ENCODE assay signal across 25 cellular contexts in the genomic region with DNA sequence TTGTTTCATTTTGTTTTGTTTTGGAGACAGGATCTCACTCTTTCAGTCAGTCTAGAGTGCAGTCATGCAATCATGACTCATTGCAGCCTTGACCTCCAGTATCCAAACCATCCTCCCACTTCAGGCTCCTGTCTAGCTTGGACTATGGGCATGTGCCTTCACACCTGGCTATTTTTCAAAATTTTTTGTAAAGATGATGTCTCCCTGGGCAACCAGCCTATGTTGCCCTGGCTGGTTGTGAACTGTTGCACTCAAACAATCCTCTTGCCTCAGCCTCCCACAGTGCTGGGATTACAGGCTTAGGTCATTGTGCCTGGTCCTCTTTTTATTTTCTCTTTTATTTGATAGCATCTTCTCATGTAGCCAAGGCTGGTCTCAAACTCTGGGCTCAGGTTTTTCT.
DNase-seq lines count a peak whose midpoint lies in the region; ATAC-seq, FAIRE-seq and TF ChIP-seq lines count a peak whose summit lies in the region.
"Had no signal": no experiment of that assay in that cellular context is flagged by ENCODE, and none has a peak within 500 bp of the region (broad histone marks: within the 10 kb centered on the region; RNA-seq: fewer than 3 reads in every experiment).

No MANE protein-coding gene starts in this region.

- TF ChIP-seq CTCF in testis (IDR thresholded peaks at IDR 0.05) (no peak), right lobe of liver (IDR thresholded peaks at IDR 0.05) (no peak)

- peak; percentile 0 for DNase-seq in A172 (ENCODE audit: low spot score)
- peak; percentile 56 for DNase-seq in RCC 7860 (ENCODE audit: low spot score)
- peak; percentile 27 for DNase-seq in glomerular visceral epithelial cell (ENCODE audit: extremely low spot score)
- peak; percentile 9 for DNase-seq in testis
- DNase-seq in right lobe of liver: no peak
- no peak for DNase-seq in H7
- DNase-seq: ACHN; AML-193; BE2C; CD4-positive, alpha-beta T cell; CD8-positive, alpha-beta memory T cell; DMS 273 treated with DMSO at 0.1 percent for 48 hours; DMS79; EL; GDM1; HFFc6 had no signal

- peak; percentile 28 for FAIRE-seq in RCC 7860 (lab: Jason Lieb, UNC)
- FAIRE-seq: A549, D721Med, GM12878, GM19239 had no signal

- H3K4me3 ChIP-seq in testis (no peak overlapping the region), right lobe of liver (no peak overlapping the region), H7 (ENCODE audit: insufficient read depth, low read depth, low read length) (no peak overlapping the region)
- H3K4me3 ChIP-seq: A549; BLaER1 treated with 17β-estradiol and CSF1 and Interleukin-3, amounts not matched to agents 10 nM and 100 nM; GM12878; GM23338; HAP-1 had no signal

- H3K36me3 ChIP-seq in testis (ENCODE audit: low read depth, missing control alignments) (no peaks in the 10 kb centered on the region), right lobe of liver (no peaks in the 10 kb centered on the region), H7 (replicated peaks; ENCODE audit: control insufficient read depth, insufficient read depth, low read length) (no peaks in the 10 kb centered on the region)
- H3K36me3 ChIP-seq: BE2C; BLaER1 treated with 17β-estradiol and CSF1 and Interleukin-3, amounts not matched to agents 10 nM and 100 nM; HAP-1 had no signal

- no peaks in the 10 kb centered on the region for H3K9me3 ChIP-seq in testis
- no peaks in the 10 kb centered on the region for H3K9me3 ChIP-seq in right lobe of liver
- H3K9me3 ChIP-seq: A549; BE2C; BLaER1 treated with 17β-estradiol and CSF1 and Interleukin-3, amounts not matched to agents 10 nM and 100 nM; HAP-1 had no signal

- H3K27me3 ChIP-seq in testis: no peaks in the 10 kb centered on the region
- no peaks in the 10 kb centered on the region for H3K27me3 ChIP-seq in right lobe of liver
- no peaks in the 10 kb centered on the region for H3K27me3 ChIP-seq in H7 (ENCODE audit: control insufficient read depth, insufficient read depth, low read length)
- H3K27me3 ChIP-seq: BE2C; BLaER1 treated with 17β-estradiol and CSF1 and Interleukin-3, amounts not matched to agents 10 nM and 100 nM had no signal

- TF ChIP-seq POLR2A in testis (IDR thresholded peaks at IDR 0.05): no peak
- no peak for TF ChIP-seq POLR2A in right lobe of liver (IDR thresholded peaks at IDR 0.05)

- H3K27ac ChIP-seq in testis: no peak overlapping the region
- H3K27ac ChIP-seq in right lobe of liver: no peak overlapping the region
- H3K27ac ChIP-seq: 22Rv1; A549; BLaER1 treated with 17β-estradiol and CSF1 and Interleukin-3, amounts not matched to agents 10 nM and 100 nM had no signal

- intact Hi-C loops in testis (cut with DNase I; ENCODE audit: low total_unique reads): no loop called here
- intact Hi-C loops in right lobe of liver (cut with DNase I): no loop called here

- ATAC-seq in right lobe of liver: no peak
- no peak for ATAC-seq in GM19467 (IDR thresholded peaks at IDR 0.05; ENCODE audit: unreplicated experiment)
- ATAC-seq: A549, GM12878, GM23338 had no signal

- H3K4me1 ChIP-seq in testis: no peaks in the 10 kb centered on the region
- H3K4me1 ChIP-seq in right lobe of liver: no peaks in the 10 kb centered on the region
- H3K4me1 ChIP-seq: A549; BE2C; BLaER1 treated with 17β-estradiol and CSF1 and Interleukin-3, amounts not matched to agents 10 nM and 100 nM; HAP-1 had no signal

Comparison
In these comparisons a context has a peak if more than half of its experiments do, and no peak if none do; other contexts are left out.
1. DNase-seq: peak in A172 (single experiment), RCC 7860 (single experiment), glomerular visceral epithelial cell (single experiment) and testis (single experiment); none in right lobe of liver (0 of 3) and H7 (single experiment).